1 cellular context compared by ENCODE assay signal in genomic region chr4:94676910-94677309, GRCh38.
TF ChIP-seq lines count a peak whose summit lies in the region.

No MANE protein-coding gene starts in this region.

TF ChIP-seq in WTC11, 78 proteins besides CTCF, POLR2A, EP300 and RAD21 (continued from another document):
- TF ChIP-seq, protein P1, sequence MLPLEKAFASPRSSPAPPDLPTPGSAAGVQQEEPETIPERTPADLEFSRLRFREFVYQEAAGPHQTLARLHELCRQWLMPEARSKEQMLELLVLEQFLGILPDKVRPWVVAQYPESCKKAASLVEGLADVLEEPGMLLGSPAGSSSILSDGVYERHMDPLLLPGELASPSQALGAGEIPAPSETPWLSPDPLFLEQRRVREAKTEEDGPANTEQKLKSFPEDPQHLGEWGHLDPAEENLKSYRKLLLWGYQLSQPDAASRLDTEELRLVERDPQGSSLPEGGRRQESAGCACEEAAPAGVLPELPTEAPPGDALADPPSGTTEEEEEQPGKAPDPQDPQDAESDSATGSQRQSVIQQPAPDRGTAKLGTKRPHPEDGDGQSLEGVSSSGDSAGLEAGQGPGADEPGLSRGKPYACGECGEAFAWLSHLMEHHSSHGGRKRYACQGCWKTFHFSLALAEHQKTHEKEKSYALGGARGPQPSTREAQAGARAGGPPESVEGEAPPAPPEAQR (CRISPR knock-in tag; IDR thresholded peaks at IDR 0.05) = no peak
- TF ChIP-seq, protein P2, sequence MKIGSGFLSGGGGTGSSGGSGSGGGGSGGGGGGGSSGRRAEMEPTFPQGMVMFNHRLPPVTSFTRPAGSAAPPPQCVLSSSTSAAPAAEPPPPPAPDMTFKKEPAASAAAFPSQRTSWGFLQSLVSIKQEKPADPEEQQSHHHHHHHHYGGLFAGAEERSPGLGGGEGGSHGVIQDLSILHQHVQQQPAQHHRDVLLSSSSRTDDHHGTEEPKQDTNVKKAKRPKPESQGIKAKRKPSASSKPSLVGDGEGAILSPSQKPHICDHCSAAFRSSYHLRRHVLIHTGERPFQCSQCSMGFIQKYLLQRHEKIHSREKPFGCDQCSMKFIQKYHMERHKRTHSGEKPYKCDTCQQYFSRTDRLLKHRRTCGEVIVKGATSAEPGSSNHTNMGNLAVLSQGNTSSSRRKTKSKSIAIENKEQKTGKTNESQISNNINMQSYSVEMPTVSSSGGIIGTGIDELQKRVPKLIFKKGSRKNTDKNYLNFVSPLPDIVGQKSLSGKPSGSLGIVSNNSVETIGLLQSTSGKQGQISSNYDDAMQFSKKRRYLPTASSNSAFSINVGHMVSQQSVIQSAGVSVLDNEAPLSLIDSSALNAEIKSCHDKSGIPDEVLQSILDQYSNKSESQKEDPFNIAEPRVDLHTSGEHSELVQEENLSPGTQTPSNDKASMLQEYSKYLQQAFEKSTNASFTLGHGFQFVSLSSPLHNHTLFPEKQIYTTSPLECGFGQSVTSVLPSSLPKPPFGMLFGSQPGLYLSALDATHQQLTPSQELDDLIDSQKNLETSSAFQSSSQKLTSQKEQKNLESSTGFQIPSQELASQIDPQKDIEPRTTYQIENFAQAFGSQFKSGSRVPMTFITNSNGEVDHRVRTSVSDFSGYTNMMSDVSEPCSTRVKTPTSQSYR (CRISPR knock-in tag; IDR thresholded peaks at IDR 0.05) = no peak
- no peak for TF ChIP-seq CREM (CRISPR knock-in tag; IDR thresholded peaks at IDR 0.05)
